ENCODE assay signal across 22 cellular contexts in the genomic region with DNA sequence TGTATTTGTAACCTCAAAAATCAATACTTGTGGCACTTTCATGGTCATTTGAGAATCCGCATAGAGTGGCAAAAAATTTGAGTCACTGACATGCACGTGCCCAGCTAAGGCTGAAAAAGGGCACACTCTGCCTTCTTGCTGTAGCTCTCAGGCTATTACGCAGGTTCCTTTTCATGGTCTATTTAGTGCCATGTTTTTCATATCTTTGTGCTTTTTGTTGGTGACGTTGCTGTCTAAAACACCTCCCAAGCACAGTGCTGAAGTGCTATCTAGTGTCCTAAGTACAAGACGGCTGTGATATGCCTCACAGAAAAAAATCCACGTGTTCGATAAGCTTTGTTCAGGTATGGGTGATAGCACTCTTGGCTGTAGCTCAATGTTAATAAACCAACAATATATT.
"Had no signal": no experiment of that assay in that cellular context is flagged by ENCODE, and none has a peak within 500 bp of the region (broad histone marks: within the 10 kb centered on the region; RNA-seq: fewer than 3 reads in every experiment).

No MANE protein-coding gene starts in this region.

- H3K27me3 Mint-ChIP-seq: activated CD4-positive, alpha-beta T cell treated with anti-CD3 and anti-CD28 coated beads, Interleukin-2, amount 10 ng/mL, durations not matched to agents 7 days and 5 days; activated T-cell treated with anti-CD3 and anti-CD28 coated beads, Interleukin-2, amount 50 U/mL, for 24 hours; central memory CD8-positive, alpha-beta T cell; progenitor cell of endocrine pancreas; stimulated activated memory B cell treated with anti-CD40 and anti-IgM and Interleukin-4, amounts not matched to agents 10 μg/mL and 1 μg/mL and 100 μg/mL, for 72 hours had no signal

- H3K27ac ChIP-seq: coronary artery, gastrocnemius medialis, left lung, vagina had no signal

- H3K27me3 ChIP-seq: brain microvascular endothelial cell, gastrocnemius medialis, left lung, vagina had no signal

- H3K9me3 Mint-ChIP-seq: activated naive CD4-positive, alpha-beta T cell treated with anti-CD3 and anti-CD28 coated beads for 36 hours; activated T-cell treated with anti-CD3 and anti-CD28 coated beads, Interleukin-2, amount 50 U/mL, for 24 hours; central memory CD8-positive, alpha-beta T cell; nephron; stimulated activated memory B cell treated with anti-CD40 and anti-IgM and Interleukin-4, amounts not matched to agents 10 μg/mL and 1 μg/mL and 100 μg/mL, for 72 hours had no signal

- H3K9me3 ChIP-seq: gastrocnemius medialis, left lung, thoracic aorta, vagina had no signal

- H3K27ac Mint-ChIP-seq: activated CD4-positive, alpha-beta T cell treated with anti-CD3 and anti-CD28 coated beads, Interleukin-2, amount 10 ng/mL, durations not matched to agents 7 days and 5 days; activated CD8-positive, alpha-beta T cell treated with anti-CD3 and anti-CD28 coated beads, Interleukin-2, amount 10 ng/mL, durations not matched to agents 7 days and 5 days; activated naive CD4-positive, alpha-beta T cell treated with anti-CD3 and anti-CD28 coated beads for 36 hours; activated T-cell treated with anti-CD3 and anti-CD28 coated beads, Interleukin-2, amount 50 U/mL, for 24 hours; nephron; stimulated activated memory B cell treated with anti-CD40 and anti-IgM and Interleukin-4, amounts not matched to agents 10 μg/mL and 1 μg/mL and 100 μg/mL, for 72 hours had no signal

- H3K4me1 Mint-ChIP-seq: stimulated activated memory B cell treated with anti-CD40 and anti-IgM and Interleukin-4, amounts not matched to agents 10 μg/mL and 1 μg/mL and 100 μg/mL, for 72 hours had no signal

- ATAC-seq: activated CD4-positive, CD25-positive, alpha-beta regulatory T cell treated with anti-CD3 and anti-CD28 coated beads, Interleukin-2, amount 50 U/mL, for 24 hours; activated CD8-positive, alpha-beta T cell treated with anti-CD3 and anti-CD28 coated beads, Interleukin-2, amount 10 ng/mL, durations not matched to agents 7 days and 5 days; gastrocnemius medialis; left lung; stimulated activated memory B cell treated with anti-CD40 and anti-IgM and Interleukin-4, amounts not matched to agents 10 μg/mL and 1 μg/mL and 100 μg/mL, for 72 hours had no signal

- DNase-seq: activated CD4-positive, alpha-beta T cell treated with anti-CD3 and anti-CD28 coated beads, Interleukin-2, amount 10 ng/mL, durations not matched to agents 7 days and 5 days; activated CD8-positive, alpha-beta T cell treated with anti-CD3 and anti-CD28 coated beads, Interleukin-2, amount 10 ng/mL, durations not matched to agents 7 days and 5 days; activated naive CD4-positive, alpha-beta T cell treated with anti-CD3 and anti-CD28 coated beads for 36 hours; activated T-cell treated with anti-CD3 and anti-CD28 coated beads, Interleukin-2, amount 50 U/mL, for 24 hours; anterior cingulate cortex; brain microvascular endothelial cell; effector CD4-positive, alpha-beta T cell; gastrocnemius medialis; head of caudate nucleus; left lung; midbrain; stimulated activated CD4-positive, alpha-beta T cell treated with anti-CD3 and anti-CD28 coated beads, Interleukin-4, amount 100 ng/mL, for 24 hours; T-helper 1 cell; T1000 had no signal

- H3K4me3 Mint-ChIP-seq: activated CD4-positive, alpha-beta T cell treated with anti-CD3 and anti-CD28 coated beads, Interleukin-2, amount 10 ng/mL, durations not matched to agents 7 days and 5 days; activated CD8-positive, alpha-beta T cell treated with anti-CD3 and anti-CD28 coated beads, Interleukin-2, amount 10 ng/mL, durations not matched to agents 7 days and 5 days; activated naive CD4-positive, alpha-beta T cell treated with anti-CD3 and anti-CD28 coated beads for 36 hours; activated T-cell treated with anti-CD3 and anti-CD28 coated beads, Interleukin-2, amount 50 U/mL, for 24 hours; central memory CD8-positive, alpha-beta T cell; nephron; stimulated activated memory B cell treated with anti-CD40 and anti-IgM and Interleukin-4, amounts not matched to agents 10 μg/mL and 1 μg/mL and 100 μg/mL, for 72 hours had no signal

- H3K36me3 ChIP-seq: gastrocnemius medialis, left lung, thoracic aorta, vagina had no signal

- H3K4me3 ChIP-seq: coronary artery, gastrocnemius medialis, left lung, thoracic aorta, vagina had no signal
